In genomic region chr4:18869166-18869565, GRCh38 we compare ENCODE assay signal across 18 cellular contexts.
"Had no signal": no experiment of that assay in that cellular context is flagged by ENCODE, and none has a peak within 500 bp of the region (broad histone marks: within the 10 kb centered on the region; RNA-seq: fewer than 3 reads in every experiment).

No MANE protein-coding gene starts in this region.

- DNase-seq: activated CD4-positive, alpha-beta memory T cell treated with anti-CD3 and anti-CD28 coated beads, Interleukin-2, amount 10 ng/mL, durations not matched to agents 7 days and 5 days; activated CD4-positive, alpha-beta T cell treated with anti-CD3 and anti-CD28 coated beads for 4 hours; activated effector memory CD4-positive, alpha-beta T cell treated with Interleukin-2 at 50 U/mL for 16 hours; activated naive CD4-positive, alpha-beta T cell treated with anti-CD3 and anti-CD28 coated beads, Interleukin-2, amount 50 U/mL, for 16 hours; activated T-cell treated with anti-CD3 and anti-CD28 coated beads, Interleukin-2, amount 50 U/mL, for 4 hours; adrenal gland; esophagus squamous epithelium; foreskin melanocyte; mammary epithelial cell; naive thymus-derived CD8-positive, alpha-beta T cell; nucleus accumbens; small intestine; stimulated activated CD4-positive, alpha-beta T cell treated with anti-CD3 and anti-CD28 coated beads, Interleukin-4, amount 100 ng/mL, for 4 hours; stimulated activated CD8-positive, alpha-beta memory T cell treated with anti-CD3 and anti-CD28 coated beads, Interleukin-4, amount 100 ng/mL, for 48 hours; stimulated activated naive CD4-positive, alpha-beta T cell treated with Interleukin-2 at 50 U/mL for 16 hours; substantia nigra; T-helper 17 cell; uterus had no signal
